In genomic region chr4:8701101-8702019, GRCh38 we compare ENCODE assay signal across 20 cellular contexts.
DNase-seq lines count a peak whose midpoint lies in the region; ATAC-seq and TF ChIP-seq lines count a peak whose summit lies in the region.
"Had no signal": no experiment of that assay in that cellular context is flagged by ENCODE, and none has a peak within 500 bp of the region (broad histone marks: within the 10 kb centered on the region; RNA-seq: fewer than 3 reads in every experiment).

No MANE protein-coding gene starts in this region.

- H3K23ac ChIP-seq in H9 (ENCODE audit: insufficient read length, low read depth, low read length) = no peak overlapping the region

- H3K36me3 Mint-ChIP-seq in H9 (ENCODE audit: insufficient read depth in 1 of 3, low read depth in 3 of 3) (no peaks in the 10 kb centered on the region), nephron progenitor cell (ENCODE audit: low read depth) (no peaks in the 10 kb centered on the region), type B pancreatic cell (no peaks in the 10 kb centered on the region)
- H3K36me3 Mint-ChIP-seq: CD4-positive, CD25-positive, alpha-beta regulatory T cell; IgD-negative memory B cell had no signal

- H3K9me3 Mint-ChIP-seq in H9 (peaks cover 0 to 3% of the 10 kb centered on the region in 2 experiments; a peak in 1 of 5 replicates), nephron progenitor cell (peaks cover 9% of the 10 kb centered on the region), type B pancreatic cell (peaks cover 5% of the 10 kb centered on the region)

- H4K5ac ChIP-seq in H9 (ENCODE audit: insufficient read length, low read depth, low read length) = no peak overlapping the region

- no CpG with 5 or more reads among the region's 23 CpGs for WGBS in H9 (ENCODE audit: extremely low coverage, insufficient read length, low lambda C conversion rate)

- H3K4me2 ChIP-seq in H9 (ENCODE audit: insufficient read depth, insufficient read length, low read length) = no peak overlapping the region
- H3K4me2 ChIP-seq: PC-9 had no signal

- H2BK20ac ChIP-seq in H9 (ENCODE audit: low read depth, low read length, poor library complexity, severe bottlenecking) = no peak overlapping the region

- no peak overlapping the region for H2BK15ac ChIP-seq in H9 (ENCODE audit: low read depth, low read length)

- H3K23me2 ChIP-seq in H9 (ENCODE audit: insufficient read length, low read depth, low read length, poor library complexity, severe bottlenecking) = no peaks in the 10 kb centered on the region

- no peaks in the 10 kb centered on the region for H3K79me2 ChIP-seq in H9 (ENCODE audit: insufficient read depth, low read length)

- H3K4ac ChIP-seq in H9 (ENCODE audit: low read depth, low read length) = no peak overlapping the region

- H3K56ac ChIP-seq in H9 (ENCODE audit: insufficient read length, low read depth, low read length) = no peak overlapping the region

- H3K14ac ChIP-seq in H9 (ENCODE audit: insufficient read depth, low read length) = no peak overlapping the region

- H3K4me3 Mint-ChIP-seq in H9 = no peak overlapping the region
- H3K4me3 Mint-ChIP-seq in nephron progenitor cell = no peak overlapping the region
- H3K4me3 Mint-ChIP-seq in type B pancreatic cell = no peak overlapping the region
- H3K4me3 Mint-ChIP-seq: CD4-positive, CD25-positive, alpha-beta regulatory T cell; IgD-negative memory B cell had no signal

- H2BK120ac ChIP-seq in H9 (ENCODE audit: low read depth, low read length, poor library complexity, severe bottlenecking) = no peak overlapping the region

- no peak overlapping the region for H4K91ac ChIP-seq in H9 (ENCODE audit: insufficient read length, low read depth, low read length)

- H2AFZ ChIP-seq in H9 (ENCODE audit: low read length) = no peak overlapping the region
- H2AFZ ChIP-seq: PC-9 had no signal

- no peak for ATAC-seq in HG03108 (IDR thresholded peaks at IDR 0.05; ENCODE audit: unreplicated experiment)

- TF ChIP-seq CTCF in H9 (conservative IDR thresholded peaks at IDR 0.05) = no peak
- no peak for TF ChIP-seq CTCF in coronary artery (IDR thresholded peaks at IDR 0.05)
- no peak for TF ChIP-seq CTCF in nephron progenitor cell (IDR thresholded peaks at IDR 0.05)
- no peak for TF ChIP-seq CTCF in type B pancreatic cell (conservative IDR thresholded peaks at IDR 0.05)

- no peaks in the 10 kb centered on the region for H3K27me3 ChIP-seq in H9 (ENCODE audit: insufficient read depth, low read length)
- H3K27me3 ChIP-seq: SJSA1 had no signal

- H3K27ac ChIP-seq in H9 (ENCODE audit: insufficient read length, low read depth, low read length) (no peak overlapping the region), coronary artery (no peak overlapping the region)
- H3K27ac ChIP-seq: PC-9, SJSA1 had no signal

- no peak overlapping the region for H3K18ac ChIP-seq in H9 (ENCODE audit: insufficient read length, low read depth, low read length)

- H3K4me1 Mint-ChIP-seq in H9 (peaks cover 8 to 31% of the 10 kb centered on the region in 2 experiments), nephron progenitor cell (peaks cover 68% of the 10 kb centered on the region), type B pancreatic cell (ENCODE audit: unreplicated experiment) (peaks cover 18% of the 10 kb centered on the region)
- H3K4me1 Mint-ChIP-seq: IgD-negative memory B cell had no signal

- DNase-seq in H9 (peak; percentile 12), coronary artery (ENCODE audit: low spot score) (peak; percentile 60), nephron progenitor cell (peak; percentile 41), type B pancreatic cell (ENCODE audit: extremely low spot score, unreplicated experiment) (peak; percentile 60), HUDEP-2 (lab: John Stamatoyannopoulos, UW; ENCODE audit: unreplicated experiment in 76 of 76) (no peak), DMS153 (lab: John Stamatoyannopoulos, UW) (no peak)
- DNase-seq: ACHN; AML-193; Caco-2; CD4-positive, CD25-positive, alpha-beta regulatory T cell; DMS53; NCI-H1417; NCI-H2029; NCI-H2171 treated with DMSO at 0.1 percent for 48 hours; NCI-H82; PC-9 had no signal

- no peak overlapping the region for H2BK12ac ChIP-seq in H9 (ENCODE audit: insufficient read length, low read depth, low read length)

- H3K27me3 Mint-ChIP-seq in H9 (ENCODE audit: low read depth) = peaks cover 23% of the 10 kb centered on the region
- H3K27me3 Mint-ChIP-seq in nephron progenitor cell (ENCODE audit: low read depth, poor library complexity) = peaks cover 27% of the 10 kb centered on the region
- peaks cover 46% of the 10 kb centered on the region for H3K27me3 Mint-ChIP-seq in type B pancreatic cell
- H3K27me3 Mint-ChIP-seq: IgD-negative memory B cell had no signal

- no peaks in the 10 kb centered on the region for H3K4me1 ChIP-seq in H9 (ENCODE audit: insufficient read depth, low read length)
- H3K4me1 ChIP-seq: Caco-2, HAP-1, SJSA1 had no signal

- no peak overlapping the region for H3K4me3 ChIP-seq in coronary artery
- H3K4me3 ChIP-seq: HAP-1, PC-9, SJSA1 had no signal

- H3T11ph ChIP-seq in H9 (ENCODE audit: low read length) = no peak overlapping the region

- H3K27ac Mint-ChIP-seq in H9 (no peak overlapping the region; a peak in 1 of 7 replicates), nephron progenitor cell (no peak overlapping the region), type B pancreatic cell (no peak overlapping the region)
- H3K27ac Mint-ChIP-seq: CD4-positive, CD25-positive, alpha-beta regulatory T cell; IgD-negative memory B cell had no signal

- H3K9me3 ChIP-seq in H9 (ENCODE audit: control insufficient read depth, low read depth, low read length) = no peaks in the 10 kb centered on the region
- H3K9me3 ChIP-seq: Caco-2, HAP-1, SJSA1 had no signal

- H3K9ac ChIP-seq in H9 (ENCODE audit: extremely low read depth, insufficient read length, low read length) = no peak overlapping the region

- no peak overlapping the region for H2AK5ac ChIP-seq in H9 (ENCODE audit: insufficient read length, low read length)

- H3K79me1 ChIP-seq in H9 (ENCODE audit: insufficient read depth, low read depth, low read length, poor library complexity, severe bottlenecking) = no peaks in the 10 kb centered on the region

- no peaks in the 10 kb centered on the region for H4K20me1 ChIP-seq in H9 (ENCODE audit: control insufficient read depth, insufficient read depth, insufficient read length)

- no peak overlapping the region for H2BK5ac ChIP-seq in H9 (ENCODE audit: insufficient read length, low read length)

- no peak overlapping the region for H4K8ac ChIP-seq in H9 (replicated peaks; ENCODE audit: insufficient read length, low read depth, low read length)

Comparison
In these comparisons a context has a peak if more than half of its experiments do, and no peak if none do; other contexts are left out.
1. DNase-seq: peak in H9 (single experiment), coronary artery (single experiment), nephron progenitor cell (single experiment) and type B pancreatic cell (single experiment); none in HUDEP-2 (0 of 76) and DMS153 (single experiment).